27 cellular contexts compared by ENCODE assay signal in the genomic region with DNA sequence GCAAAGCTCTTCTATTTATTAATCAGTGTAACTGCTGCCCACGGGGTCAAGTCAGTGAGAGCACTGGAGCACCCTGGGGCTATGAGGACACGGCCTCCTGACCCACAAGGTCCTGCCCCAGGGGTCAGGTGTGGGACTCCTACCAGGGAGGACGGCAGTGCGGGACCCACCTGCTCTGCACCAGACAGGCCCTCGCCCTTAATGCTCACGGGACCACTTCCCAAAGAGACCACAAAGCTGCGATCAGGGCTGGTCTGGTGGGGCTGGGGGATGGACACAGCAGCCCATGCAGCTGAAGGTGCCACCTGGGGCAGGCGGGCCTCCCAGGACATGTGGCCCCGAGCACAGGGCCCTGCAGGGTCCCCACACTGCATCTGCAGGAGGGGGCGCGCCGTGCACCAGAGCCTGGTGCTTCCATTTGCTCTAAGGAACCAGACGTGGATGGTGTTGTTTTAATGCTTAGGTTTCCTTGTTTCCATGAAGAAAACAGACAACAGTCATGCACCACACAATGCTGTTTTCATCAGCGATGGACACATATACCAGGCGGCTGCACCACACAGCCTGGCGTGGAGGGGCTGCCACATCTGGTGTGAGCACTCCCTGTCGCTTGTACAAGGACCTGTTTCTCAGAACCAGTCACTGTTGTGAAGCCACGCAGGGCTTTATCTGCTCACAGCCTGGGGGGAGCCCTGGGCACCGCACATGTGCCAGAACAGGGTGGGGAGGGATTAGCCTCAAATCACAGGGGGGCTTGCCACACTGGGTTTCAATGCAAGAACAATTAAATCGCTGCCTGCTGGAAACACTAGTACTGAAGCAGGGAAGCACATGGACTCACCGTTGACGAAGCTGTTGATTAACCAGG. TPM values are rescaled to one million over a fixed set of nuclear protein-coding genes. Genes with fewer than 3 reads are reported as not detected.
A peak's percentile ranks its signal among the peaks of the same experiment; 100 is the strongest.
DNase-seq lines count a peak whose midpoint lies in the region; ATAC-seq and TF ChIP-seq lines count a peak whose summit lies in the region.
"Had no signal": no experiment of that assay in that cellular context is flagged by ENCODE, and none has a peak within 500 bp of the region (broad histone marks: within the 10 kb centered on the region; RNA-seq: fewer than 3 reads in every experiment).

No MANE protein-coding gene starts in this region.

- TF ChIP-seq CTCF in WERI-Rb-1 (IDR thresholded peaks at IDR 0.05; ENCODE audit: low read depth, low read length) (no peak), natural killer cell (IDR thresholded peaks at IDR 0.05) (no peak)

- no peaks in the 10 kb centered on the region for H3K4me1 ChIP-seq in aorta (ENCODE audit: control insufficient read depth in 1 of 2, insufficient read depth in 2 of 2, low read length in 2 of 2)
- H3K4me1 ChIP-seq: body of pancreas, heart left ventricle had no signal

- no peak overlapping the region for H3K4me3 Mint-ChIP-seq in stimulated activated naive CD8-positive, alpha-beta T cell treated with anti-CD3 and anti-CD28 coated beads, Interleukin-15, amount 100 ng/mL, for 72 hours
- no peak overlapping the region for H3K4me3 Mint-ChIP-seq in natural killer cell
- H3K4me3 Mint-ChIP-seq: CD4-positive, alpha-beta memory T cell; GM23338 had no signal

- ATAC-seq in stimulated activated naive CD8-positive, alpha-beta T cell treated with anti-CD3 and anti-CD28 coated beads, Interleukin-15, amount 100 ng/mL, for 72 hours = peak; percentile 34
- no peak for ATAC-seq in stimulated activated naive CD8-positive, alpha-beta T cell treated with anti-CD3 and anti-CD28 coated beads, Interleukin-15, Interleukin-2, amounts not matched to agents 100 U/mL and 50 U/mL, for 24 hours
- ATAC-seq in natural killer cell = no peak
- no peak for ATAC-seq in aorta (ENCODE audit: low FRiP score)
- ATAC-seq: body of pancreas, GM23338, heart left ventricle, left cardiac atrium had no signal

- H3K9me3 ChIP-seq in WERI-Rb-1 (ENCODE audit: severe bottlenecking) = no peaks in the 10 kb centered on the region
- no peaks in the 10 kb centered on the region for H3K9me3 ChIP-seq in aorta (ENCODE audit: control insufficient read depth, low read length)
- H3K9me3 ChIP-seq: body of pancreas, heart left ventricle, thyroid gland had no signal

- 90 to 93% methylated on average over 22 of the region's 22 CpGs for WGBS in aorta, 2 donors

- H3K4me1 Mint-ChIP-seq in stimulated activated naive CD8-positive, alpha-beta T cell treated with anti-CD3 and anti-CD28 coated beads, Interleukin-15, amount 100 ng/mL, for 72 hours = peaks cover 16% of the 10 kb centered on the region
- H3K4me1 Mint-ChIP-seq in natural killer cell = peaks cover 5 to 18% of the 10 kb centered on the region in 2 donors

- no peaks in the 10 kb centered on the region for H3K9me3 Mint-ChIP-seq in stimulated activated naive CD8-positive, alpha-beta T cell treated with anti-CD3 and anti-CD28 coated beads, Interleukin-15, amount 100 ng/mL, for 72 hours
- no peaks in the 10 kb centered on the region for H3K9me3 Mint-ChIP-seq in natural killer cell
- H3K9me3 Mint-ChIP-seq: CD4-positive, alpha-beta memory T cell; GM23338 had no signal

- peaks cover 15% of the 10 kb centered on the region for H3K36me3 Mint-ChIP-seq in natural killer cell

- no peaks in the 10 kb centered on the region for H3K27me3 Mint-ChIP-seq in stimulated activated naive CD8-positive, alpha-beta T cell treated with anti-CD3 and anti-CD28 coated beads, Interleukin-15, amount 100 ng/mL, for 72 hours
- H3K27me3 Mint-ChIP-seq in natural killer cell (ENCODE audit: low read depth in 2 of 2) = peaks cover 0 to 3% of the 10 kb centered on the region in 2 donors
- H3K27me3 Mint-ChIP-seq: CD4-positive, alpha-beta memory T cell had no signal

- peaks cover 85% of the 10 kb centered on the region for H3K36me3 ChIP-seq in WERI-Rb-1
- peaks cover 0 to 22% of the 10 kb centered on the region in 2 donors for H3K36me3 ChIP-seq in aorta (ENCODE audit: control insufficient read depth in 1 of 2, insufficient read depth in 2 of 2, low read length in 1 of 2)

- H3K27me3 ChIP-seq in WERI-Rb-1 (ENCODE audit: insufficient read depth, low read depth, severe bottlenecking) (no peaks in the 10 kb centered on the region), aorta (ENCODE audit: control insufficient read depth in 1 of 2, insufficient read depth in 2 of 2, low read length in 1 of 2) (no peaks in the 10 kb centered on the region)
- H3K27me3 ChIP-seq: body of pancreas, heart left ventricle, thyroid gland had no signal

- peak overlapping the region in 1 of 2 donors; percentile 19 for H3K27ac Mint-ChIP-seq in stimulated activated naive CD8-positive, alpha-beta T cell treated with anti-CD3 and anti-CD28 coated beads, Interleukin-15, amount 100 ng/mL, for 72 hours
- no peak overlapping the region for H3K27ac Mint-ChIP-seq in natural killer cell
- H3K27ac Mint-ChIP-seq: GM23338 had no signal

- no peak overlapping the region for H3K4me3 ChIP-seq in WERI-Rb-1 (ENCODE audit: low read depth, low read length)
- H3K4me3 ChIP-seq in aorta (ENCODE audit: low read length in 2 of 2) = no peak overlapping the region
- H3K4me3 ChIP-seq: body of pancreas, GM23338, heart left ventricle, thyroid gland had no signal

- H3K27ac ChIP-seq in WERI-Rb-1 = no peak overlapping the region
- no peak overlapping the region for H3K27ac ChIP-seq in aorta (ENCODE audit: low read depth in 1 of 2, low read length in 2 of 2)
- H3K27ac ChIP-seq: body of pancreas, heart left ventricle, thyroid gland had no signal

- DNase-seq in stimulated activated naive CD8-positive, alpha-beta T cell treated with anti-CD3 and anti-CD28 coated beads, Interleukin-15, amount 100 ng/mL, for 72 hours = no peak
- no peak for DNase-seq in stimulated activated naive CD8-positive, alpha-beta T cell treated with anti-CD3 and anti-CD28 coated beads, Interleukin-15, Interleukin-2, amounts not matched to agents 100 U/mL and 50 U/mL, for 24 hours
- DNase-seq in WERI-Rb-1 (peak; percentile 9), natural killer cell (peak; percentile 6), aorta (peak; percentile 30 to 59), NCI-H748 treated with DMSO at 0.1 percent for 48 hours (lab: John Stamatoyannopoulos, UW) (no peak), HuH-7 (ENCODE audit: low spot score) (no peak), cerebellar nuclear complex (lab: John Stamatoyannopoulos, UW) (no peak)
- DNase-seq: activated CD4-positive, alpha-beta T cell treated with anti-CD3 and anti-CD28 coated beads for 48 hours; activated gamma-delta T cell; DMS153; effector CD4-positive, alpha-beta T cell; foreskin fibroblast; KBM-7; left cardiac atrium; mesendoderm; NCI-H146; NCI-H524; stimulated activated CD4-positive, alpha-beta T cell treated with anti-CD3 and anti-CD28 coated beads, Interleukin-4, amount 100 ng/mL, for 1 hour; stimulated activated naive CD4-positive, alpha-beta T cell treated with Interleukin-2 at 50 U/mL for 16 hours; T-helper 1 cell; thyroid gland had no signal

- intact Hi-C loops in natural killer cell (cut with micrococcal nuclease) (no loop called here), aorta (cut with DNase I) (no loop called here)

RNA-seq across cellular contexts. Expression of a gene that starts 22.6 kb away (rescaled TPM):
- total RNA-seq in natural killer cell (100 to 1,000 TPM in 1 of 3 donors, 10 to 100 TPM in 2; 67.1 to 105 (median 97.5) TPM), aorta (10 to 100 TPM; 66.0 to 71.2 TPM)
- 10 to 100 TPM; 72.5 to 95.5 TPM for polyA plus RNA-seq in aorta

RNA-seq across cellular contexts. Expression of a gene that starts 27.4 kb away (rescaled TPM):
- total RNA-seq in natural killer cell (not detected), aorta (not detected)
- not detected for polyA plus RNA-seq in aorta
- total RNA-seq: body of pancreas; CD4-positive, alpha-beta memory T cell; heart left ventricle; left cardiac atrium; osteocyte; thyroid gland had no signal
- polyA plus RNA-seq: heart left ventricle had no signal

Comparison
In these comparisons a context has a peak if more than half of its experiments do, and no peak if none do; other contexts are left out.
1. DNase-seq: peak in WERI-Rb-1 (single experiment), natural killer cell (single experiment) and aorta (2 of 2); none in stimulated activated naive CD8-positive, alpha-beta T cell treated with anti-CD3 and anti-CD28 coated beads, Interleukin-15, amount 100 ng/mL, for 72 hours (0 of 2), stimulated activated naive CD8-positive, alpha-beta T cell treated with anti-CD3 and anti-CD28 coated beads, Interleukin-15, Interleukin-2, amounts not matched to agents 100 U/mL and 50 U/mL, for 24 hours (single experiment), NCI-H748 treated with DMSO at 0.1 percent for 48 hours (single experiment), HuH-7 (single experiment) and cerebellar nuclear complex (0 of 2).